ENCODE assay signal across 23 cellular contexts in the genomic region with DNA sequence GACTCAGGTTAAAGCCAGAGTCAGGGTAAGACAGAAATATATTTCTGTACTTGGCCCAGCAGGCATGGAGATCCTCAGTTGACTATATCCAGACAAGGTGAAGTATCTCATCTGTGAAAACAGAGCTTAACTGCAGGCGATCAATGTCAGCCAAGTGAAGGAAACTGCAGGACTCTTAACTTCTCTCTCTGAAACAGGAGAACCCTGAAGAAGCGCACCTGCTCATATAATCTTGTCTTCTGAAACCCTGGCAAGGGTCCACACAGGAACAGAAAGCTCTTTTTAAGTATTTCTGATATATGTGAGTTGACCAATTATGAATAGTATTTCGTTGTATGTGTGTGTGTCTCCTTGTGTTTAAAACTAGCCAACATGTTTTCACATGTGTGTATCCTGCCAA.
"Had no signal": no experiment of that assay in that cellular context is flagged by ENCODE, and none has a peak within 500 bp of the region (broad histone marks: within the 10 kb centered on the region; RNA-seq: fewer than 3 reads in every experiment).

No MANE protein-coding gene starts in this region.

- H3K36me3 ChIP-seq: colonic mucosa, esophagus squamous epithelium, gastrocnemius medialis, heart right ventricle, left lung, lower lobe of right lung had no signal

- H3K27me3 ChIP-seq: colonic mucosa, esophagus squamous epithelium, gastrocnemius medialis, heart right ventricle, left lung had no signal

- ATAC-seq: effector memory CD8-positive, alpha-beta T cell; esophagus mucosa; gastrocnemius medialis; heart right ventricle; left cardiac atrium; left lung; left ventricle myocardium superior; lower lobe of right lung; naive thymus-derived CD4-positive, alpha-beta T cell had no signal

- H3K4me3 ChIP-seq: colonic mucosa, esophagus squamous epithelium, gastrocnemius medialis, heart right ventricle, left lung, lower lobe of right lung had no signal

- H3K4me1 ChIP-seq: colonic mucosa, esophagus squamous epithelium, gastrocnemius medialis, heart right ventricle, left lung, lower lobe of right lung had no signal

- H3K9me3 ChIP-seq: colonic mucosa, esophagus squamous epithelium, gastrocnemius medialis, lower lobe of right lung had no signal

- DNase-seq: colonic mucosa; cortex of kidney; effector CD8-positive, alpha-beta T cell; effector memory CD8-positive, alpha-beta T cell; endodermal cell; erythroblast; esophagus squamous epithelium; foreskin fibroblast; foreskin melanocyte; gastrocnemius medialis; glutamatergic neuron; head of caudate nucleus; heart right ventricle; hippocampal formation; left cardiac atrium; left lung; left ventricle myocardium superior; lower lobe of right lung; mesendoderm; midbrain; naive thymus-derived CD4-positive, alpha-beta T cell had no signal

- H3K27ac ChIP-seq: colonic mucosa, epithelial cell of prostate, esophagus squamous epithelium, gastrocnemius medialis, heart right ventricle, left lung, lower lobe of right lung had no signal
